Comparison of ENCODE assay signal across 8 cellular contexts in the genomic region with DNA sequence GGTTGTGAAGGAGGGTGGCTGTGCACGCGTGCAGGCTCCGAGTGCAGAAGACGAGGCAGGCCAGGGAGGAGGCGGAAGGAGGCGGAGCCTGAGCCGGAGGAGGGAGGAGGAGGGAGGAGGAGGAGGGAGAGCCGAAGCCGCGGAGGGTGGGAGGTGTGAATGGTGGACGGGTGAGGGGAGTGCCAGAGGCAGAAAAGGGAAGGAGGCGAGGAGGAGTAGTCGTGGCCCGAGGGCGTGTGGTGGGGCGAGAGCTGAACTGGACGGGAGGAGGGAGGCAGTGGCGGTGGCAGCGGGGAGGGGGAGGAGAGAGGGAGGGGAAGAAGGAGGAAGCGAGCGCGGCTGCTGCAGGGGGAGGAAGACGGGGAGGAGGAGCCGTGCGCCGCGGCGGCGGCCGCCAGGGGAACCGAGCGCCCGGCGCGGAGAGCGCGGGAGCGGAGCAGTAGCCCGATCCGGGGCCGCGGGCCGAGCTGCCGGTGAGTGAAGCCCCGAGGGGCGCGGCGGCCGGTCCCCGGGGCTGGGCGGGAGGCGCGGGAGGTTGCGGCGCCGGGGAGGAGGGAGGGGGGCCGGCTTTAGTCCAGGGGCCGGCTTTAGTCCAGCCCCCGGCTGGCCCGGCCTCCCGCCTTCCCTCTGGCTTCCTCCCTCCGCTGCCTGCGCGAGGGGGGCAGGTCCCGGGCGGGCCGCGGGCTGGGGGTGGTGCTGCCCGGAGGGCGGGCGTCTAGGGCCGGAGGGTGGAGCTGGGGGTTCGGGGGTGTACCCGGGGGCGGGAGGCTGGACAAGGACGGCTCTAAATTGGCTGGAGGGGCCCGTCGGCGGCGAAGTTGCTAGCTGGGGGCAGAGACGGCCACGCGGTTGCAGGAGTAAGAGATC. TPM values are rescaled to one million over a fixed set of nuclear protein-coding genes. Genes with fewer than 3 reads are reported as not detected.
A peak's percentile ranks its signal among the peaks of the same experiment; 100 is the strongest.
DNase-seq lines count a peak whose midpoint lies in the region.

A gene (plus strand): TSS at position 815 of the 867 bp plus-strand sequence. CDS start 661 bp downstream, outside the sequence.

- CTCF ChIA-PET in activated naive CD4-positive, alpha-beta T cell treated with anti-CD3 and anti-CD28 coated beads for 36 hours (lab: Charles Lee) = interaction anchor here (1.0 kb wide), 1 partner anchor 22 kb away, joined by 3 read pairs; no protein-coding TSS in a partner anchor

- H3K4me3 ChIP-seq in H7 (ENCODE audit: insufficient read depth, low read depth, low read length) (peak within 1 kb of the TSS; percentile 93), MG63 (peak within 1 kb of the TSS; percentile 60)

- H3K9me3 Mint-ChIP-seq in activated naive CD4-positive, alpha-beta T cell treated with anti-CD3 and anti-CD28 coated beads for 36 hours = no peaks in the 10 kb centered on the region

- H3K27me3 ChIP-seq in H7 (ENCODE audit: control insufficient read depth, insufficient read depth, low read length) (peaks cover 2% of the 10 kb centered on the region), MG63 (no peaks in the 10 kb centered on the region)

- DNase-seq in GDM1 (lab: John Stamatoyannopoulos, UW) (peak; percentile 94), H7 (peak; percentile 94), MG63 (peak; percentile 84), SK-N-DZ (ENCODE audit: low spot score) (peak; percentile 82), globus pallidus (ENCODE audit: low spot score) (peak; percentile 75), occipital lobe (lab: John Stamatoyannopoulos, UW) (peak; percentile 78)
- DNase-seq in activated naive CD4-positive, alpha-beta T cell treated with anti-CD3 and anti-CD28 coated beads for 36 hours = peak; percentile 83

- H3K4me1 Mint-ChIP-seq in activated naive CD4-positive, alpha-beta T cell treated with anti-CD3 and anti-CD28 coated beads for 36 hours (ENCODE audit: low read depth) = peaks cover 31% of the 10 kb centered on the region

- H3K9me3 ChIP-seq in MG63 = no peaks in the 10 kb centered on the region

- H3K27ac ChIP-seq in temporal lobe (ENCODE audit: low read depth, low read length) = peak within 1 kb of the TSS; percentile 50

- peak within 1 kb of the TSS; percentile 83 for H3K4me3 Mint-ChIP-seq in activated naive CD4-positive, alpha-beta T cell treated with anti-CD3 and anti-CD28 coated beads for 36 hours

- intact Hi-C loops in activated naive CD4-positive, alpha-beta T cell treated with anti-CD3 and anti-CD28 coated beads for 36 hours (cut with micrococcal nuclease) = loop anchor here (1.0 to 5.0 kb wide), 6 partner anchors 85 to 466 kb away; a partner anchor contains a TSS

- no peaks in the 10 kb centered on the region for H3K27me3 Mint-ChIP-seq in activated naive CD4-positive, alpha-beta T cell treated with anti-CD3 and anti-CD28 coated beads for 36 hours (ENCODE audit: low read depth)

- H3K27ac Mint-ChIP-seq in activated naive CD4-positive, alpha-beta T cell treated with anti-CD3 and anti-CD28 coated beads for 36 hours = peak within 1 kb of the TSS; percentile 81

- no peaks in the 10 kb centered on the region for H3K36me3 ChIP-seq in H7 (replicated peaks; ENCODE audit: control insufficient read depth, insufficient read depth, low read length)
- H3K36me3 ChIP-seq in MG63 = no peaks in the 10 kb centered on the region

- H3K36me3 Mint-ChIP-seq in activated naive CD4-positive, alpha-beta T cell treated with anti-CD3 and anti-CD28 coated beads for 36 hours (ENCODE audit: low read depth) = peaks cover 4% of the 10 kb centered on the region

RNA-seq across cellular contexts. Expression of the gene that starts here (rescaled TPM):
- total RNA-seq in H7 (2014; rRNA removed; shearing (Covaris generic)) = 22.9 and 36.0 TPM in 2 replicates
- total RNA-seq in MG63 (2014; rRNA removed; shearing (Covaris generic); ENCODE audit: low replicate concordance) = 19.6 and 19.9 TPM in 2 replicates
- polyA plus RNA-seq in SK-N-DZ (2014; cell fraction: cytosol; rRNA removed) = 23.0 and 23.9 TPM in 2 replicates
- polyA plus RNA-seq in SK-N-DZ (2014; cell fraction: nucleus; rRNA removed) = 12.8 and 34.5 TPM in 2 replicates
- total RNA-seq in activated naive CD4-positive, alpha-beta T cell treated with anti-CD3 and anti-CD28 coated beads for 36 hours = 10 to 100 TPM; 11.9 to 12.0 TPM
- total RNA-seq in occipital lobe (11.7 TPM), temporal lobe (6.9 TPM)

Comparison
In these comparisons a context has a peak if more than half of its experiments do, and no peak if none do; other contexts are left out.
1. Peak in every context shown above with its lines: DNase-seq, H3K4me3 ChIP-seq and H3K27ac ChIP-seq.